Comparison of ENCODE assay signal across 13 cellular contexts in the genomic region with DNA sequence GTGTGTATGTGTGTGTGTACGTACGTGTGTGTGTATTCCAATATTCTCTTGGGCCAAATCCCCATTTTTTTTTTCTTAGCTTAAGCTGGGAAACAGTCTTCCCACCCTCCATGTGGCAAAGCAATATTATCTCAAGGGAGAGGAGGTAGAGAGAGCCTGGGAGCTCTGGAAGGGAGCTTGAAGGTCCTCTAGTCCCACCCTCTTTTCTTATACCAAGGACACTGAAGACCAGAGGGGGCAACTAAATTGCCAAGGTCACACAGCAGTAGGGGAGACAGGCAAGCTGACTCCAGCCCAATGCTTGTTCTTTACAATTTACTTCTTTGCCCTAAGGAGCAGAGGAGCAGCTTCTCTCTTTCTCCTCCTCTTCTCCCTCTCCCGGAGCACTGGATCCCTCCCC. TPM values are rescaled to one million over a fixed set of nuclear protein-coding genes. Genes with fewer than 3 reads are reported as not detected.
"Had no signal": no experiment of that assay in that cellular context is flagged by ENCODE, and none has a peak within 500 bp of the region (broad histone marks: within the 10 kb centered on the region; RNA-seq: fewer than 3 reads in every experiment).

No MANE protein-coding gene starts in this region.

- H3K36me3 Mint-ChIP-seq: activated naive CD4-positive, alpha-beta T cell treated with anti-CD3 and anti-CD28 coated beads, Interleukin-2, amount 50 U/mL, for 24 hours; memory B cell; T-cell had no signal

- H3K27ac ChIP-seq: brain microvascular endothelial cell, upper lobe of right lung had no signal

- H3K9me3 ChIP-seq: upper lobe of right lung had no signal

- H3K4me3 Mint-ChIP-seq: activated naive CD4-positive, alpha-beta T cell treated with anti-CD3 and anti-CD28 coated beads, Interleukin-2, amount 50 U/mL, for 24 hours; memory B cell; nephron progenitor cell; T-cell; T-helper 2 cell treated with Interferon-gamma antibody and Interleukin-4, amounts not matched to agents 5 μg/mL and 100 μg/mL, for 36 hours had no signal

- H3K4me3 ChIP-seq: upper lobe of right lung had no signal

- H3K4me1 ChIP-seq: upper lobe of right lung had no signal

- DNase-seq: activated gamma-delta T cell treated with Interleukin-2 at 50 U/mL for 16 hours; activated T-cell treated with anti-CD3 and anti-CD28 coated beads, Interleukin-2, amount 50 U/mL, for 1 hour; aorta; effector memory CD4-positive, alpha-beta T cell; stimulated activated naive CD4-positive, alpha-beta T cell; T-cell; upper lobe of right lung had no signal

- H3K9me3 Mint-ChIP-seq: activated naive CD4-positive, alpha-beta T cell treated with anti-CD3 and anti-CD28 coated beads, Interleukin-2, amount 50 U/mL, for 24 hours; memory B cell; nephron progenitor cell; T-cell; T-helper 2 cell treated with Interferon-gamma antibody and Interleukin-4, amounts not matched to agents 5 μg/mL and 100 μg/mL, for 36 hours had no signal

- H3K36me3 ChIP-seq: brain microvascular endothelial cell, upper lobe of right lung had no signal

- H3K27ac Mint-ChIP-seq: activated naive CD4-positive, alpha-beta T cell treated with anti-CD3 and anti-CD28 coated beads, Interleukin-2, amount 50 U/mL, for 24 hours; memory B cell; nephron progenitor cell; T-cell; T-helper 2 cell treated with Interferon-gamma antibody and Interleukin-4, amounts not matched to agents 5 μg/mL and 100 μg/mL, for 36 hours had no signal

- ATAC-seq: T-cell had no signal

RNA-seq across cellular contexts. Expression of gene SRCIN1, which starts 6.8 kb away (rescaled TPM):
- total RNA-seq: mononuclear cell had no signal
